13 cellular contexts compared by ENCODE assay signal in genomic region chr1:56097713-56098112, GRCh38.
DNase-seq lines count a peak whose midpoint lies in the region; ATAC-seq and TF ChIP-seq lines count a peak whose summit lies in the region.
"Had no signal": no experiment of that assay in that cellular context is flagged by ENCODE, and none has a peak within 500 bp of the region (broad histone marks: within the 10 kb centered on the region; RNA-seq: fewer than 3 reads in every experiment).

No MANE protein-coding gene starts in this region.

- H3K27me3 ChIP-seq in right cardiac atrium (ENCODE audit: control insufficient read depth, insufficient read depth) (no peaks in the 10 kb centered on the region), ovary (no peaks in the 10 kb centered on the region)
- H3K27me3 ChIP-seq: BE2C had no signal

- no peak for TF ChIP-seq EP300 in ovary (IDR thresholded peaks at IDR 0.05)

- peak; percentile 61 for ATAC-seq in GM18519 (IDR thresholded peaks at IDR 0.05; ENCODE audit: low FRiP score, unreplicated experiment)
- no peak for ATAC-seq in right cardiac atrium
- ATAC-seq: HCT116 had no signal

- intact Hi-C loops in right cardiac atrium (cut with DNase I) (no loop called here), ovary (cut with DNase I) (no loop called here)

- no peak for TF ChIP-seq CTCF in ovary (IDR thresholded peaks at IDR 0.05)

- H3K27ac ChIP-seq in right cardiac atrium (ENCODE audit: low read length) (no peak overlapping the region), ovary (no peak overlapping the region)
- H3K27ac ChIP-seq: C4-2B had no signal

- H3K9me3 ChIP-seq in right cardiac atrium (ENCODE audit: control insufficient read depth, low read length), result no peaks in the 10 kb centered on the region
- no peaks in the 10 kb centered on the region for H3K9me3 ChIP-seq in ovary
- H3K9me3 ChIP-seq: BE2C had no signal

- no peak for TF ChIP-seq POLR2A in ovary (IDR thresholded peaks at IDR 0.05)

- DNase-seq in HCEC 1CT (peak; percentile 17), NCI-H446 treated with DMSO at 0.1 percent for 48 hours (lab: John Stamatoyannopoulos, UW) (peak; percentile 81), fibroblast of peridontal ligament (ENCODE audit: extremely low read depth) (peak; percentile 35), kidney glomerular epithelial cell (lab: John Stamatoyannopoulos, UW) (no peak), right cardiac atrium (no peak), ovary (no peak), SK-N-DZ (ENCODE audit: low spot score) (no peak)
- DNase-seq: BE2C; CD4-positive, alpha-beta memory T cell; DMS79 had no signal

- WGBS in right cardiac atrium, result 89% methylated on average over 2 of the region's 2 CpGs
- WGBS in ovary, 3 donors, result 92 to 97% (median 92%) methylated on average over 2 of the region's 2 CpGs

- no peaks in the 10 kb centered on the region for H3K36me3 ChIP-seq in ovary
- H3K36me3 ChIP-seq: BE2C had no signal

- H3K4me3 ChIP-seq in right cardiac atrium (ENCODE audit: low read length) (no peak overlapping the region), ovary (no peak overlapping the region)

- H3K4me1 ChIP-seq in right cardiac atrium (ENCODE audit: control insufficient read depth, insufficient read depth, low read length) (no peaks in the 10 kb centered on the region), ovary (ENCODE audit: insufficient read depth) (no peaks in the 10 kb centered on the region)
- H3K4me1 ChIP-seq: BE2C had no signal

Comparison
In these comparisons a context has a peak if more than half of its experiments do, and no peak if none do; other contexts are left out.
1. DNase-seq: peak in HCEC 1CT (single experiment), NCI-H446 treated with DMSO at 0.1 percent for 48 hours (single experiment) and fibroblast of peridontal ligament (single experiment); none in kidney glomerular epithelial cell (single experiment), right cardiac atrium (0 of 3), ovary (0 of 5) and SK-N-DZ (single experiment).